ENCODE assay signal across 14 cellular contexts in genomic region chr1:185376840-185377635, GRCh38. TPM values are rescaled to one million over a fixed set of nuclear protein-coding genes. Genes with fewer than 3 reads are reported as not detected.
DNase-seq lines count a peak whose midpoint lies in the region; ATAC-seq and TF ChIP-seq lines count a peak whose summit lies in the region.
"Had no signal": no experiment of that assay in that cellular context is flagged by ENCODE, and none has a peak within 500 bp of the region (broad histone marks: within the 10 kb centered on the region; RNA-seq: fewer than 3 reads in every experiment).

No MANE protein-coding gene starts in this region.

- peak; percentile 34 for DNase-seq in activated CD8-positive, alpha-beta T cell treated with anti-CD3 and anti-CD28 coated beads, Interleukin-2, amount 10 ng/mL, durations not matched to agents 7 days and 5 days
- DNase-seq in activated CD8-positive, alpha-beta T cell treated with anti-CD3 and anti-CD28 coated beads for 36 hours, result no peak
- DNase-seq in NCI-H460 (ENCODE audit: extremely low read depth, low read depth), result peak; percentile 49
- DNase-seq in fibroblast of peridontal ligament (ENCODE audit: extremely low read depth), result peak; percentile 45
- DNase-seq in sciatic nerve (ENCODE audit: low spot score), result no peak
- DNase-seq in stimulated activated naive CD4-positive, alpha-beta T cell (lab: John Stamatoyannopoulos, UW), result no peak
- DNase-seq in NK-92 treated with Interleukin-12 subunit alpha and Interleukin-12 subunit beta, amount 100 ng/mL, for 24 hours (lab: John Stamatoyannopoulos, UW), result no peak
- DNase-seq: activated T-cell treated with anti-CD3 and anti-CD28 coated beads, Interleukin-2, amount 50 U/mL, for 4 hours; DMS79 treated with DMSO at 0.1 percent for 48 hours; NCI-H345; SHP77 treated with DMSO at 0.1 percent for 48 hours; WERI-Rb-1 had no signal

- intact Hi-C loops in activated CD8-positive, alpha-beta T cell treated with anti-CD3 and anti-CD28 coated beads for 36 hours (cut with micrococcal nuclease), result no loop called here
- intact Hi-C loops in sciatic nerve (cut with DNase I), result no loop called here

- ATAC-seq in activated CD8-positive, alpha-beta T cell treated with anti-CD3 and anti-CD28 coated beads, Interleukin-2, amount 10 ng/mL, durations not matched to agents 7 days and 5 days, result peak; percentile 48
- ATAC-seq in activated CD8-positive, alpha-beta T cell treated with anti-CD3 and anti-CD28 coated beads for 36 hours, result no peak
- ATAC-seq in sciatic nerve, result peak; percentile 56
- ATAC-seq in HG03439 (IDR thresholded peaks at IDR 0.05; ENCODE audit: unreplicated experiment), result no peak
- ATAC-seq: activated T-cell treated with anti-CD3 and anti-CD28 coated beads, Interleukin-2, amount 50 U/mL, for 4 hours had no signal

- H3K27me3 Mint-ChIP-seq in activated CD8-positive, alpha-beta T cell treated with anti-CD3 and anti-CD28 coated beads, Interleukin-2, amount 10 ng/mL, durations not matched to agents 7 days and 5 days (ENCODE audit: low read depth), result no peaks in the 10 kb centered on the region
- H3K27me3 Mint-ChIP-seq in activated CD8-positive, alpha-beta T cell treated with anti-CD3 and anti-CD28 coated beads for 36 hours, result no peaks in the 10 kb centered on the region
- H3K27me3 Mint-ChIP-seq: brain had no signal

- H3K4me1 Mint-ChIP-seq in activated CD8-positive, alpha-beta T cell treated with anti-CD3 and anti-CD28 coated beads, Interleukin-2, amount 10 ng/mL, durations not matched to agents 7 days and 5 days (ENCODE audit: low read depth), result peaks cover 25% of the 10 kb centered on the region
- H3K4me1 Mint-ChIP-seq in activated CD8-positive, alpha-beta T cell treated with anti-CD3 and anti-CD28 coated beads for 36 hours (ENCODE audit: low read depth), result peaks cover 17% of the 10 kb centered on the region
- H3K4me1 Mint-ChIP-seq: brain had no signal

- no peak for TF ChIP-seq CTCF in activated CD8-positive, alpha-beta T cell treated with anti-CD3 and anti-CD28 coated beads for 36 hours (IDR thresholded peaks at IDR 0.05)

- POLR2A ChIA-PET in activated CD8-positive, alpha-beta T cell treated with anti-CD3 and anti-CD28 coated beads, Interleukin-2, amount 10 ng/mL, durations not matched to agents 7 days and 5 days (lab: Charles Lee), result interaction anchor here (1.0 to 3.6 kb wide), 3 partner anchors 30 to 60 kb away, joined by 3 to 13 read pairs (median 3); partner anchors contain the start of gene IVNS1ABP
- POLR2A ChIA-PET in activated CD8-positive, alpha-beta T cell treated with anti-CD3 and anti-CD28 coated beads for 36 hours (lab: Charles Lee), result no interaction called here

- no peak overlapping the region for H3K27ac Mint-ChIP-seq in activated CD8-positive, alpha-beta T cell treated with anti-CD3 and anti-CD28 coated beads, Interleukin-2, amount 10 ng/mL, durations not matched to agents 7 days and 5 days
- H3K27ac Mint-ChIP-seq in activated CD8-positive, alpha-beta T cell treated with anti-CD3 and anti-CD28 coated beads for 36 hours, result no peak overlapping the region
- H3K27ac Mint-ChIP-seq: brain had no signal

- peaks cover 7% of the 10 kb centered on the region for H3K9me3 Mint-ChIP-seq in activated CD8-positive, alpha-beta T cell treated with anti-CD3 and anti-CD28 coated beads, Interleukin-2, amount 10 ng/mL, durations not matched to agents 7 days and 5 days (ENCODE audit: insufficient read depth)
- H3K9me3 Mint-ChIP-seq in activated CD8-positive, alpha-beta T cell treated with anti-CD3 and anti-CD28 coated beads for 36 hours, result no peaks in the 10 kb centered on the region
- H3K9me3 Mint-ChIP-seq: activated T-cell treated with anti-CD3 and anti-CD28 coated beads, Interleukin-2, amount 50 U/mL, for 4 hours had no signal

- no peak overlapping the region for H3K4me3 Mint-ChIP-seq in activated CD8-positive, alpha-beta T cell treated with anti-CD3 and anti-CD28 coated beads, Interleukin-2, amount 10 ng/mL, durations not matched to agents 7 days and 5 days
- H3K4me3 Mint-ChIP-seq in activated CD8-positive, alpha-beta T cell treated with anti-CD3 and anti-CD28 coated beads for 36 hours, result no peak overlapping the region
- H3K4me3 Mint-ChIP-seq: activated T-cell treated with anti-CD3 and anti-CD28 coated beads, Interleukin-2, amount 50 U/mL, for 4 hours; brain had no signal

- CTCF ChIA-PET in activated CD8-positive, alpha-beta T cell treated with anti-CD3 and anti-CD28 coated beads, Interleukin-2, amount 10 ng/mL, durations not matched to agents 7 days and 5 days (lab: Charles Lee), result no interaction called here
- CTCF ChIA-PET in activated CD8-positive, alpha-beta T cell treated with anti-CD3 and anti-CD28 coated beads for 36 hours (lab: Charles Lee), result no interaction called here

- H3K36me3 Mint-ChIP-seq in activated CD8-positive, alpha-beta T cell treated with anti-CD3 and anti-CD28 coated beads, Interleukin-2, amount 10 ng/mL, durations not matched to agents 7 days and 5 days (ENCODE audit: low read depth), result peaks cover 28% of the 10 kb centered on the region
- H3K36me3 Mint-ChIP-seq in activated CD8-positive, alpha-beta T cell treated with anti-CD3 and anti-CD28 coated beads for 36 hours (ENCODE audit: low read depth), result no peaks in the 10 kb centered on the region
- H3K36me3 Mint-ChIP-seq: brain had no signal

RNA-seq across cellular contexts. Expression of gene IVNS1ABP, which starts 60.0 kb away (rescaled TPM):
- total RNA-seq in activated CD8-positive, alpha-beta T cell treated with anti-CD3 and anti-CD28 coated beads, Interleukin-2, amount 10 ng/mL, durations not matched to agents 7 days and 5 days, result 100 to 1,000 TPM; 216 to 234 TPM
- 100 to 1,000 TPM; 244 to 256 TPM for total RNA-seq in activated CD8-positive, alpha-beta T cell treated with anti-CD3 and anti-CD28 coated beads for 36 hours
- 56.3 and 59.5 TPM in 2 replicates for total RNA-seq in NCI-H460 (2014; rRNA removed; shearing (Covaris generic))
- 121 and 195 TPM in 2 replicates for polyA plus RNA-seq in NCI-H460 (2014; cell fraction: nucleus; rRNA removed)
- 138 TPM for total RNA-seq in sciatic nerve

Comparison
In these comparisons a context has a peak if more than half of its experiments do, and no peak if none do; other contexts are left out.
1. ATAC-seq: peak in activated CD8-positive, alpha-beta T cell treated with anti-CD3 and anti-CD28 coated beads, Interleukin-2, amount 10 ng/mL, durations not matched to agents 7 days and 5 days (single experiment) and sciatic nerve (single experiment); none in activated CD8-positive, alpha-beta T cell treated with anti-CD3 and anti-CD28 coated beads for 36 hours (single experiment) and HG03439 (single experiment).
2. DNase-seq: peak in activated CD8-positive, alpha-beta T cell treated with anti-CD3 and anti-CD28 coated beads, Interleukin-2, amount 10 ng/mL, durations not matched to agents 7 days and 5 days (single experiment), NCI-H460 (single experiment) and fibroblast of peridontal ligament (single experiment); none in activated CD8-positive, alpha-beta T cell treated with anti-CD3 and anti-CD28 coated beads for 36 hours (single experiment), sciatic nerve (single experiment), stimulated activated naive CD4-positive, alpha-beta T cell (0 of 6) and NK-92 treated with Interleukin-12 subunit alpha and Interleukin-12 subunit beta, amount 100 ng/mL, for 24 hours (single experiment).